ENCODE assay signal across 14 cellular contexts in the genomic region with DNA sequence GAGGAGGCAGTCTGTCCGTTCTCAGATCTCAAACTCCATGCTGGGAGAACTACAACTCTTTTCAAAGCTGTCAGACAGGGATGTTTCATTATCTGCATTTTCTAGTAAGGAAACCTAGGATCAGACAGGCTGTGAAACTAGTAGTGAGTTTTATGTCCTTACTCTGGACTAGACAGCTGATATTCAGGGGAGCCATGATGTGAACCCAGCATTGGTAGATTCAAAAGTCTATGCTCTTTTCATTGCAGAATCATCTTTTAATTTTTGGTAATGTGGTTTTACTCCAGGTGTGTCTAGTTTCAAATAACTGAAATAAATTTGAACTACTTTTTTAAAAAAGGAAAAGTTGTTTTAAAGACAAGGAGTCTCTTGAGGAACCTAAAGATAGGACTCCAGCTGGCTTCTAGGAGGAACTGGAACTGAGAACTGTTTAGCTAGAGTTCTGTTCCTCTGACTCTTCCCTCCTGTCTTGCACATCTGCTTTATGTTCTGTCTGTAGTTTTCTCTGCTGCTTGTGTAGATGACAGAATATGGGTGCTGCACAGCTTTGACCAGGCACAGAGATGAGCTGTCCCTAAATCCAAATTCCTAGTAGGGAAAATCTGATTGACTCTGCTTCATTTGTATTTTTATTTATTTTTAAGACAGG. TPM values are rescaled to one million over a fixed set of nuclear protein-coding genes. Genes with fewer than 3 reads are reported as not detected.
A peak's percentile ranks its signal among the peaks of the same experiment; 100 is the strongest.
DNase-seq lines count a peak whose midpoint lies in the region; ATAC-seq, FAIRE-seq and TF ChIP-seq lines count a peak whose summit lies in the region.
"Had no signal": no experiment of that assay in that cellular context is flagged by ENCODE, and none has a peak within 500 bp of the region (broad histone marks: within the 10 kb centered on the region; RNA-seq: fewer than 3 reads in every experiment).

No MANE protein-coding gene starts in this region.

- H3K27ac ChIP-seq in epithelial cell of prostate = peak overlapping the region; percentile 82
- no peak overlapping the region for H3K27ac ChIP-seq in substantia nigra (ENCODE audit: low read depth, low read length, poor library complexity, severe bottlenecking)

- ATAC-seq in HG03095 (IDR thresholded peaks at IDR 0.05; ENCODE audit: unreplicated experiment) = peak; percentile 98
- no peak for ATAC-seq in HG03196 (IDR thresholded peaks at IDR 0.05; ENCODE audit: unreplicated experiment)
- ATAC-seq: SK-N-SH treated with all-trans-retinoic acid at 6 μM for 48 hours had no signal

- TF ChIP-seq CTCF in GM20000 (IDR thresholded peaks at IDR 0.05; ENCODE audit: extremely low read depth, missing control alignments) = no peak

- peak; percentile 25 for DNase-seq in GM12891 (ENCODE audit: insufficient read length, low spot score)
- DNase-seq in GM20000 (ENCODE audit: low spot score) = peak; percentile 49
- DNase-seq in epithelial cell of prostate (ENCODE audit: low read depth, low spot score) = no peak
- no peak for DNase-seq in activated naive CD4-positive, alpha-beta T cell treated with Interleukin-2 at 50 U/mL for 16 hours
- DNase-seq in cerebellar cortex (ENCODE audit: low spot score) = no peak
- DNase-seq in substantia nigra (lab: John Stamatoyannopoulos, UW) = no peak
- DNase-seq: COR-L47, cortex of kidney, NCI-H1048, occipital lobe had no signal

- no peak for TF ChIP-seq POLR2A in GM12891 (IDR thresholded peaks at IDR 0.05; ENCODE audit: low read depth, low read length)

- no peak for FAIRE-seq in GM12891 (lab: Jason Lieb, UNC)
- FAIRE-seq: H54 had no signal

TF ChIP-seq in GM12891, 5 proteins besides CTCF, POLR2A, EP300 and RAD21:
- TF ChIP-seq SPI1 (IDR thresholded peaks at IDR 0.05; ENCODE audit: low read depth, low read length) (peak; percentile 93), TAF1 (IDR thresholded peaks at IDR 0.05; ENCODE audit: low read depth, low read length) (no peak), PAX5 (IDR thresholded peaks at IDR 0.05; ENCODE audit: insufficient read depth, low read length, severe bottlenecking) (no peak)

RNA-seq across cellular contexts. Expression of gene RNF144B, which starts 27.8 kb away (rescaled TPM):
- 0.08 TPM for polyA plus RNA-seq in GM12891 (2012; ENCODE audit: low read depth, missing spikeins)

Comparison
In these comparisons a context has a peak if more than half of its experiments do, and no peak if none do; other contexts are left out.
1. DNase-seq: peak in GM12891 (single experiment) and GM20000 (single experiment); none in epithelial cell of prostate (single experiment), activated naive CD4-positive, alpha-beta T cell treated with Interleukin-2 at 50 U/mL for 16 hours (single experiment), cerebellar cortex (single experiment) and substantia nigra (0 of 49).